ENCODE assay signal across 8 cellular contexts in genomic region chr18:79964330-79965118, GRCh38. TPM values are rescaled to one million over a fixed set of nuclear protein-coding genes. Genes with fewer than 3 reads are reported as not detected.
DNase-seq lines count a peak whose midpoint lies in the region; ATAC-seq, FAIRE-seq and TF ChIP-seq lines count a peak whose summit lies in the region.

Gene HSBP1L1, plus strand, starts transcription at chr18:79964643. Its CDS starts 93 bp downstream, at chr18:79964736.

- no peaks in the 10 kb centered on the region for H3K9me3 ChIP-seq in K562 (replicated peaks; ENCODE audit: control insufficient read depth, insufficient read depth, low read depth, low read length)
- no peaks in the 10 kb centered on the region for H3K9me3 ChIP-seq in iPS-15b (ENCODE audit: control insufficient read depth, insufficient read depth, low read length)
- H3K9me3 ChIP-seq in skeletal muscle tissue (ENCODE audit: control insufficient read depth in 3 of 3, low read length in 3 of 3) = no peaks in the 10 kb centered on the region

- H3K4me1 Mint-ChIP-seq in Calu3 (ENCODE audit: low read depth, unreplicated experiment) = peaks cover 24% of the 10 kb centered on the region

- TF ChIP-seq RAD21 in K562 (CRISPR knock-in tag; conservative IDR thresholded peaks at IDR 0.05 in 1 of 2, IDR thresholded peaks at IDR 0.05 in 1 of 2) = no peak

- H4K20me1 ChIP-seq in K562 (replicated peaks; ENCODE audit: control insufficient read depth, insufficient read depth, low read length) = no peaks in the 10 kb centered on the region

- no peak for TF ChIP-seq EP300 in K562 (IDR thresholded peaks at IDR 0.05; ENCODE audit: low read length)

- H3K4me2 ChIP-seq in K562 (ENCODE audit: insufficient read depth, low read length) = no peak within 1 kb of the TSS

- peak; percentile 53 for ATAC-seq in GM19455 (IDR thresholded peaks at IDR 0.05; ENCODE audit: unreplicated experiment)
- ATAC-seq in K562 = no peak

- H3K27ac ChIP-seq in K562 (ENCODE audit: extremely low read depth, low read depth, low read length) (no peak within 1 kb of the TSS), skeletal muscle tissue (ENCODE audit: low read depth, low read length) (peak within 1 kb of the TSS; percentile 71)

- in situ Hi-C loops in K562 (cut with MboI) = no loop called here

- no peaks in the 10 kb centered on the region for H3K9me1 ChIP-seq in K562 (ENCODE audit: control insufficient read depth, insufficient read depth, low read length)

- WGBS in K562 (ENCODE audit: insufficient coverage, low coverage, missing lambda C conversion rate) = 100% methylated on average over 2 of the region's 73 CpGs

- peaks cover 15 to 29% of the 10 kb centered on the region in 2 experiments; a peak in 4 of 5 replicates for H3K4me1 ChIP-seq in K562 (replicated peaks in 1 of 2; ENCODE audit: control insufficient read depth in 2 of 2, insufficient read depth in 2 of 2, low read length in 2 of 2)
- H3K4me1 ChIP-seq in iPS-15b (ENCODE audit: control insufficient read depth, insufficient read depth, low read length) = peaks cover 15% of the 10 kb centered on the region
- peaks cover 6 to 11% (median 8%) of the 10 kb centered on the region in 3 donors for H3K4me1 ChIP-seq in skeletal muscle tissue (ENCODE audit: control insufficient read depth in 3 of 3, insufficient read depth in 3 of 3, low read length in 3 of 3)

- TF ChIP-seq CTCF in Calu3 (IDR thresholded peaks at IDR 0.05; ENCODE audit: unreplicated experiment) (no peak), K562 (IDR thresholded peaks at IDR 0.05 in 2 of 3, conservative IDR thresholded peaks at IDR 0.05 in 1 of 3; ENCODE audit: insufficient read depth in 2 of 3, low read depth in 1 of 3, low read length in 3 of 3) (no peak)

- no peak for FAIRE-seq in K562 (lab: Jason Lieb, UNC)

- H3K9me3 Mint-ChIP-seq in Calu3 (ENCODE audit: low read depth, unreplicated experiment) = no peaks in the 10 kb centered on the region

- H3K9ac ChIP-seq in K562 (ENCODE audit: insufficient read depth in 1 of 2, low read depth in 2 of 2, low read length in 2 of 2) (no peak within 1 kb of the TSS), iPS-15b (ENCODE audit: low read depth, low read length) (no peak within 1 kb of the TSS), skeletal muscle tissue (ENCODE audit: low read depth in 1 of 3, low read length in 3 of 3) (peak within 1 kb of the TSS; percentile 72 to 88 (median 77))

- no TSS peak for BruUV-seq in Calu3 (replicated peaks; lab: Mats Ljungman, UMichigan)
- no TSS peak for BruUV-seq in K562 (replicated peaks; lab: Mats Ljungman, UMichigan)

- TF ChIP-seq POLR2A in K562 (conservative IDR thresholded peaks at IDR 0.05) = no peak

- POLR2A ChIA-PET in K562 (lab: Yijun Ruan, JAX) = no interaction called here

- H3K4me3 Mint-ChIP-seq in Calu3 (ENCODE audit: low read depth, unreplicated experiment) = peak within 1 kb of the TSS; percentile 69

- no peaks in the 10 kb centered on the region for H3K27me3 Mint-ChIP-seq in Calu3 (ENCODE audit: unreplicated experiment)

- no peaks in the 10 kb centered on the region for H3K79me2 ChIP-seq in K562 (ENCODE audit: control insufficient read depth, insufficient read depth, low read length)

- intact Hi-C loops in Calu3 (cut with micrococcal nuclease; ENCODE audit: unreplicated experiment) = no loop called here
- intact Hi-C loops in T-helper 1 cell treated with Interleukin-12 subunit alpha and Interleukin-12 subunit beta and Interleukin-4 antibody, amounts not matched to agents 30 ng/mL and 1 ng/mL, for 36 hours (cut with micrococcal nuclease) = loop anchor here (1.0 kb wide), 4 partner anchors 13 to 285 kb away; partner anchors contain the start of genes CTDP1, RBFA, SLC66A2 and TXNL4A
- intact Hi-C loops in K562 (cut with micrococcal nuclease) = no loop called here

- no peak within 1 kb of the TSS for H3K4me3 ChIP-seq in K562
- peak within 1 kb of the TSS; percentile 35 for H3K4me3 ChIP-seq in iPS-15b (ENCODE audit: low read depth, low read length)
- peak within 1 kb of the TSS; percentile 73 to 76 (median 75) for H3K4me3 ChIP-seq in skeletal muscle tissue (ENCODE audit: low read length in 3 of 3)

- CTCF ChIA-PET in Calu3 (lab: Charles Lee) = no interaction called here
- CTCF ChIA-PET in K562 (lab: Yijun Ruan, JAX; ENCODE audit: low intra/inter-chr PET ratio) = no interaction called here

- H3K27ac Mint-ChIP-seq in Calu3 (ENCODE audit: unreplicated experiment) = peak within 1 kb of the TSS; percentile 76

- peaks cover 36% of the 10 kb centered on the region for H3K36me3 Mint-ChIP-seq in Calu3 (ENCODE audit: insufficient read depth, unreplicated experiment)

- peak; percentile 82 for DNase-seq in Calu3
- DNase-seq in HK-2 (ENCODE audit: unreplicated experiment) = peak; percentile 59
- no peak for DNase-seq in K562 (ENCODE audit: extremely low read depth in 1 of 4, low spot score in 3 of 4)
- no peak for DNase-seq in AML-193 (lab: John Stamatoyannopoulos, UW)

- no peak within 1 kb of the TSS for H2AFZ ChIP-seq in K562 (ENCODE audit: low read depth, low read length)

- H3K27me3 ChIP-seq in K562 (ENCODE audit: control insufficient read depth in 2 of 2, insufficient read depth in 2 of 2, low read length in 2 of 2) (no peaks in the 10 kb centered on the region), iPS-15b (ENCODE audit: control insufficient read depth, insufficient read depth, low read length) (peaks cover 48% of the 10 kb centered on the region), skeletal muscle tissue (ENCODE audit: control insufficient read depth in 3 of 3, insufficient read depth in 3 of 3, low read length in 3 of 3) (peaks cover 0 to 10% (median 6%) of the 10 kb centered on the region in 3 donors)

- H3K36me3 ChIP-seq in K562 (ENCODE audit: control insufficient read depth, insufficient read depth, low read length) (0 out of 3 replicates have a peak, but pooled peaks cover 3% of the 10 kb centered on the region), iPS-15b (ENCODE audit: control insufficient read depth, insufficient read depth, low read length) (peaks cover 2% of the 10 kb centered on the region), skeletal muscle tissue (ENCODE audit: control insufficient read depth in 3 of 3, insufficient read depth in 3 of 3, low read length in 3 of 3) (peaks cover 2 to 4% (median 3%) of the 10 kb centered on the region in 3 donors)

TF ChIP-seq in K562, 482 proteins besides CTCF, POLR2A, EP300 and RAD21:
- TF ChIP-seq SIN3A (IDR thresholded peaks at IDR 0.05; ENCODE audit: borderline replicate concordance in 2 of 2, control insufficient read depth in 1 of 2, low read depth in 2 of 2, low read length in 2 of 2) = no peak
- peak; percentile 57; the same call in 1 of the 2 replicates for TF ChIP-seq POLR2G (IDR thresholded peaks at IDR 0.05; ENCODE audit: low read depth, low read length)

RNA-seq across cellular contexts. Expression of gene HSBP1L1, which starts in this region (rescaled TPM):
- total RNA-seq in Calu3 (2022) (17.9 and 18.8 TPM in 2 replicates), K562 (2014; rRNA removed) (not detected in 2 replicates), K562 (2014; rRNA removed; fragmentation: Illumina TruSeq; extraction: Trizol) (not detected in 2 replicates), K562 (2015; rRNA removed; fragmentation: Illumina TruSeq; extraction: Trizol) (not detected in 2 replicates), K562 (2021) (not detected in 2 replicates), skeletal muscle tissue (2.1 TPM)
- total RNA-seq in T-helper 1 cell treated with Interleukin-12 subunit alpha and Interleukin-12 subunit beta and Interleukin-4 antibody, amounts not matched to agents 30 ng/mL and 1 ng/mL, for 36 hours = 12.0 and 13.0 TPM in 2 replicates
- not detected in 2 replicates for total RNA-seq in K562 (2011; cell fraction: chromatin; rRNA removed; ENCODE audit: low replicate concordance)
- not detected in 2 replicates for total RNA-seq in K562 (2011; cell fraction: nucleolus; rRNA removed)
- total RNA-seq in K562 (2011; cell fraction: nucleoplasm; rRNA removed) = not detected in 2 replicates
- polyA plus RNA-seq in K562 (2011; rRNA removed) (not detected in 2 replicates), K562 (2014; fragmentation: Illumina TruSeq; extraction: Trizol) (not detected in 2 replicates), K562 (2014; fragmentation: Nextera tagmentation; extraction: Ambion mirVana) (under 1 TPM; 0.24 to 0.36 TPM), K562 (2014; rRNA removed) (not detected in 2 replicates)
- polyA plus RNA-seq in K562 (2011; cell fraction: cytosol; rRNA removed) = not detected in 2 replicates
- polyA plus RNA-seq in K562 (2011; cell fraction: nucleus; rRNA removed) = not detected in 2 replicates
- polyA plus RNA-seq in K562 (2012) = 0.91 and 1.2 TPM in 2 replicates
- polyA minus RNA-seq in K562 (2011; rRNA and poly(A)+ RNA removed) = not detected in 2 replicates
- polyA minus RNA-seq in K562 (2011; cell fraction: cytosol; rRNA and poly(A)+ RNA removed) = not detected in 2 replicates
- not detected in 2 replicates for polyA minus RNA-seq in K562 (2011; cell fraction: nucleus; rRNA and poly(A)+ RNA removed)

Comparison
In these comparisons a context has a peak if more than half of its experiments do, and no peak if none do; other contexts are left out.
1. DNase-seq: peak in Calu3 (single experiment) and HK-2 (single experiment); none in K562 (0 of 4) and AML-193 (0 of 2).
2. H3K9ac ChIP-seq: peak in skeletal muscle tissue (3 of 3); none in K562 (0 of 2) and iPS-15b (single experiment).